28 cellular contexts compared by ENCODE assay signal in the genomic region with DNA sequence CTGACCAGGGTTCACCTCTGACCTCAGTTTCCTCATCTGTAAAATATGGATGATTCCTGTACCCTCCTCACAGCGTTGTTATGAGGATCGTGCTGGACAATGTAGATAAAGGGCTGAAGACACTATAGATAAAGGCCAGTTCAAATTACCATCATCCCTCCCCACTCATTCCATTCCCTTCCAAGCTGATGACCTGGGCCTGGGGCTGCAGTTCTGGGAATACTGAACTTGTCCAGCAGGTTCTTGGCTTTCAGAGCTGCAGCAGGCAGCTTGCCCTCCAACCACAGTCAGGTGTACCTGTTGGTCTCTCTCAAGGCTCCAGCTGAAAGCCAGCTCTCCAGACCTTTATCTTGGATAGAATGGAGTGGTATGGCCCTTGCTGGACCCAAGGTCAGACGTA.
DNase-seq lines count a peak whose midpoint lies in the region; FAIRE-seq and TF ChIP-seq lines count a peak whose summit lies in the region.
"Had no signal": no experiment of that assay in that cellular context is flagged by ENCODE, and none has a peak within 500 bp of the region (broad histone marks: within the 10 kb centered on the region; RNA-seq: fewer than 3 reads in every experiment).

No MANE protein-coding gene starts in this region.

- H3K27me3 ChIP-seq in small intestine (ENCODE audit: control insufficient read depth in 2 of 2, insufficient read depth in 2 of 2, low read length in 2 of 2) (no peaks in the 10 kb centered on the region), colonic mucosa (no peaks in the 10 kb centered on the region)
- H3K27me3 ChIP-seq: BLaER1 treated with 17β-estradiol and CSF1 and Interleukin-3, amounts not matched to agents 10 nM and 100 nM; MG63 had no signal

- H3K4me3 Mint-ChIP-seq in Calu3 (ENCODE audit: low read depth, unreplicated experiment): no peak overlapping the region
- H3K4me3 Mint-ChIP-seq in chondrocyte (ENCODE audit: unreplicated experiment): no peak overlapping the region
- H3K4me3 Mint-ChIP-seq: CD4-positive, alpha-beta memory T cell had no signal

- POLR2A ChIA-PET in HEK293 (lab: Yijun Ruan, JAX): no interaction called here

- CTCF ChIA-PET in Calu3 (lab: Charles Lee): interaction anchor here (0.9 to 1.9 kb wide), 2 partner anchors 9 to 18 kb away, joined by 3 to 6 read pairs; no protein-coding TSS in a partner anchor
- CTCF ChIA-PET in HEK293 (lab: Yijun Ruan, JAX): interaction anchor here (0.6 to 1.9 kb wide), 4 partner anchors 26 to 93 kb away, joined by 4 to 5 read pairs (median 4); a partner anchor contains a TSS

- H3K4me1 ChIP-seq in HEK293 (ENCODE audit: control insufficient read depth, insufficient read depth, low read length) (no peaks in the 10 kb centered on the region), small intestine (ENCODE audit: control insufficient read depth in 2 of 2, insufficient read depth in 1 of 2, low read depth in 1 of 2, low read length in 1 of 2) (peaks cover 0 to 2% of the 10 kb centered on the region in 2 donors), colonic mucosa (no peaks in the 10 kb centered on the region)
- H3K4me1 ChIP-seq: SJSA1 had no signal

- H3K27me3 Mint-ChIP-seq in Calu3 (ENCODE audit: unreplicated experiment) (peaks cover 24% of the 10 kb centered on the region), chondrocyte (ENCODE audit: low read depth) (peaks cover 18% of the 10 kb centered on the region)

- DNase-seq in Calu3 (peak; percentile 25), islet precursor cell (peak; percentile 89), small intestine (peak; percentile 10), GM10266 (ENCODE audit: extremely low spot score) (no peak), chondrocyte (ENCODE audit: low spot score) (no peak), NCI-H187 (lab: John Stamatoyannopoulos, UW) (no peak), colonic mucosa (no peak)
- DNase-seq: CD4-positive, alpha-beta memory T cell; COR-L47; DMS 273 treated with DMSO at 0.1 percent for 48 hours; DMS79; EL; GF-D8; KBM-7; MG63; NCI-H2029 treated with DMSO at 0.1 percent for 48 hours; NCI-H2171 treated with DMSO at 0.1 percent for 48 hours; NCI-H345; NCI-H524 treated with DMSO at 0.1 percent for 48 hours; NCI-H774; PC-3; Right ventricle myocardium superior had no signal

- no peak for FAIRE-seq in small intestine (lab: Jason Lieb, UNC)
- FAIRE-seq: A204.1, GM12892, H54 had no signal

- H3K9ac ChIP-seq in colonic mucosa (ENCODE audit: low read depth in 2 of 2, low read length in 2 of 2): no peak overlapping the region
- H3K9ac ChIP-seq: BLaER1 treated with 17β-estradiol and CSF1 and Interleukin-3, amounts not matched to agents 10 nM and 100 nM had no signal

- H3K36me3 ChIP-seq in HEK293 (ENCODE audit: control insufficient read depth in 2 of 2, insufficient read depth in 1 of 2, low read length in 2 of 2): no peaks in the 10 kb centered on the region
- no peaks in the 10 kb centered on the region for H3K36me3 ChIP-seq in small intestine (ENCODE audit: control insufficient read depth in 2 of 2, insufficient read depth in 2 of 2, low read length in 2 of 2)
- no peaks in the 10 kb centered on the region for H3K36me3 ChIP-seq in colonic mucosa
- H3K36me3 ChIP-seq: BLaER1 treated with 17β-estradiol and CSF1 and Interleukin-3, amounts not matched to agents 10 nM and 100 nM; MG63; SJSA1 had no signal

- H3K9me3 ChIP-seq in HEK293 (ENCODE audit: control insufficient read depth, insufficient read depth, low read depth, low read length) (no peaks in the 10 kb centered on the region), small intestine (ENCODE audit: control insufficient read depth, low read depth) (no peaks in the 10 kb centered on the region), colonic mucosa (no peaks in the 10 kb centered on the region)
- H3K9me3 ChIP-seq: BLaER1 treated with 17β-estradiol and CSF1 and Interleukin-3, amounts not matched to agents 10 nM and 100 nM; MG63; SJSA1 had no signal

- no peak overlapping the region for H3K27ac Mint-ChIP-seq in Calu3 (ENCODE audit: unreplicated experiment)
- H3K27ac Mint-ChIP-seq in chondrocyte (ENCODE audit: unreplicated experiment): no peak overlapping the region
- H3K27ac Mint-ChIP-seq: CD4-positive, alpha-beta memory T cell had no signal

- intact Hi-C loops in Calu3 (cut with micrococcal nuclease; ENCODE audit: unreplicated experiment): loop anchor here (2.0 kb wide), 1 partner anchor 91 kb away; no protein-coding TSS in a partner anchor
- intact Hi-C loops in colonic mucosa (cut with DNase I): no loop called here

- peaks cover 39% of the 10 kb centered on the region for H3K4me1 Mint-ChIP-seq in Calu3 (ENCODE audit: low read depth, unreplicated experiment)
- no peaks in the 10 kb centered on the region for H3K4me1 Mint-ChIP-seq in chondrocyte (ENCODE audit: low read depth)
- H3K4me1 Mint-ChIP-seq: CD4-positive, alpha-beta memory T cell had no signal

- TF ChIP-seq CTCF in Calu3 (IDR thresholded peaks at IDR 0.05; ENCODE audit: unreplicated experiment) (no peak), HEK293 (tag by site-specific recombination; IDR thresholded peaks at IDR 0.05) (no peak), GM10266 (IDR thresholded peaks at IDR 0.05; ENCODE audit: control insufficient read depth, insufficient read depth, low read depth, missing control alignments) (no peak), chondrocyte (IDR thresholded peaks at IDR 0.05) (no peak), colonic mucosa (IDR thresholded peaks at IDR 0.05) (no peak)

- no peak overlapping the region for H3K4me3 ChIP-seq in HEK293 (ENCODE audit: low read depth, low read length)
- H3K4me3 ChIP-seq in small intestine (ENCODE audit: low read depth in 1 of 2, low read length in 2 of 2): no peak overlapping the region
- H3K4me3 ChIP-seq in colonic mucosa: no peak overlapping the region
- H3K4me3 ChIP-seq: BLaER1 treated with 17β-estradiol and CSF1 and Interleukin-3, amounts not matched to agents 10 nM and 100 nM; MG63; SJSA1 had no signal

- no TSS peak for BruUV-seq in Calu3 (replicated peaks; lab: Mats Ljungman, UMichigan)

- WGBS in small intestine, 3 donors: 37 to 58% (median 52%) methylated on average over 3 of the region's 3 CpGs

- H3K36me3 Mint-ChIP-seq in Calu3 (ENCODE audit: insufficient read depth, unreplicated experiment) (peaks cover 5% of the 10 kb centered on the region), chondrocyte (ENCODE audit: low read depth) (no peaks in the 10 kb centered on the region)
- H3K36me3 Mint-ChIP-seq: CD4-positive, alpha-beta memory T cell had no signal

- H3K27ac ChIP-seq in HEK293 (ENCODE audit: extremely low read depth, low read depth, low read length): no peak overlapping the region
- no peak overlapping the region for H3K27ac ChIP-seq in small intestine (ENCODE audit: low read depth in 1 of 2, low read length in 1 of 2)
- no peak overlapping the region for H3K27ac ChIP-seq in colonic mucosa
- H3K27ac ChIP-seq: BLaER1 treated with 17β-estradiol and CSF1 and Interleukin-3, amounts not matched to agents 10 nM and 100 nM; SJSA1 had no signal

- H3K9me3 Mint-ChIP-seq in Calu3 (ENCODE audit: low read depth, unreplicated experiment) (no peaks in the 10 kb centered on the region), chondrocyte (ENCODE audit: low read depth) (no peaks in the 10 kb centered on the region)
- H3K9me3 Mint-ChIP-seq: CD4-positive, alpha-beta memory T cell had no signal

TF ChIP-seq in HEK293, 187 proteins besides CTCF, POLR2A, EP300 and RAD21:
- TF ChIP-seq ZNF366 (tag by site-specific recombination; conservative IDR thresholded peaks at IDR 0.05) (no peak), KLF1 (tag by site-specific recombination; IDR thresholded peaks at IDR 0.05) (no peak), SCRT2 (tag by site-specific recombination; IDR thresholded peaks at IDR 0.05) (0 out of 2 replicates have a peak, but pooled peaks have one; percentile 14)

Comparison
In these comparisons a context has a peak if more than half of its experiments do, and no peak if none do; other contexts are left out.
1. DNase-seq: peak in Calu3 (single experiment), islet precursor cell (single experiment) and small intestine (single experiment); none in GM10266 (single experiment), chondrocyte (single experiment), NCI-H187 (0 of 2) and colonic mucosa (single experiment).